In genomic region chr14:77173911-77174617, GRCh38 we compare ENCODE assay signal across 11 cellular contexts. TPM values are rescaled to one million over a fixed set of nuclear protein-coding genes. Genes with fewer than 3 reads are reported as not detected.
DNase-seq lines count a peak whose midpoint lies in the region; ATAC-seq and TF ChIP-seq lines count a peak whose summit lies in the region.
"Not testable (repeated sequence)": the region's sequence is repeated elsewhere in the genome, so short reads cannot be mapped to it uniquely, and the experiment has no call there.
"Had no signal": no experiment of that assay in that cellular context is flagged by ENCODE, and none has a peak within 500 bp of the region (broad histone marks: within the 10 kb centered on the region; RNA-seq: fewer than 3 reads in every experiment).

No MANE protein-coding gene starts in this region.

- ATAC-seq in PC-3 = peak; percentile 38; the same call in 1 of the 2 replicates

- not testable (repeated sequence) for H3K4me2 ChIP-seq in PC-3 (ENCODE audit: low read length)

- H3K79me2 ChIP-seq in PC-3 (ENCODE audit: low read length) = not testable (repeated sequence)

- intact Hi-C loops in PC-3 (cut with micrococcal nuclease) = not testable (repeated sequence)

- peak; percentile 19 for DNase-seq in EH (ENCODE audit: low read depth)
- peak; percentile 37 for DNase-seq in HT1080 (ENCODE audit: low read depth)
- DNase-seq in PC-3 = peak; percentile 67
- DNase-seq in astrocyte of the hippocampus (ENCODE audit: low read depth, low spot score) = peak; percentile 16
- peak; percentile 12 for DNase-seq in choroid plexus epithelial cell (ENCODE audit: low read depth)
- peak; percentile 24 for DNase-seq in fibroblast of mammary gland (ENCODE audit: low read depth)
- DNase-seq in islet precursor cell = peak; percentile 3

- not testable (repeated sequence) for H3K36me3 ChIP-seq in PC-3 (ENCODE audit: low read depth, low read length)

- BruUV-seq in PC-3 (replicated peaks; lab: Mats Ljungman, UMichigan) = not testable (repeated sequence)

- not testable (repeated sequence) for H3K27ac ChIP-seq in PC-3 (ENCODE audit: low read length)

- H3K27me3 ChIP-seq in PC-3 (ENCODE audit: low read length) = not testable (repeated sequence)

- not testable (repeated sequence) for H2AFZ ChIP-seq in PC-3 (ENCODE audit: low read length)

- not testable (repeated sequence) for H4K20me1 ChIP-seq in PC-3 (ENCODE audit: low read length)

- H3K9ac ChIP-seq in PC-3 (ENCODE audit: low read length) = not testable (repeated sequence)

- H3K4me1 ChIP-seq in PC-3 (ENCODE audit: insufficient read depth, low read length) = not testable (repeated sequence)

- H3K4me3 ChIP-seq in PC-3 (ENCODE audit: low read length); choroid plexus epithelial cell (ENCODE audit: low read depth, low read length); fibroblast of mammary gland (ENCODE audit: control insufficient read depth, low read depth, low read length): not testable (repeated sequence)

- not testable (repeated sequence) for H3K9me2 ChIP-seq in PC-3 (replicated peaks; ENCODE audit: low read length)

- POLR2A ChIA-PET in PC-3 (lab: Charles Lee; ENCODE audit: unreplicated experiment) = not testable (repeated sequence)

- CTCF ChIA-PET in PC-3 (lab: Charles Lee) = not testable (repeated sequence)

- TF ChIP-seq CTCF in PC-3 (conservative IDR thresholded peaks at IDR 0.05; ENCODE audit: low read depth, low read length); choroid plexus epithelial cell (conservative IDR thresholded peaks at IDR 0.05; ENCODE audit: low read depth, low read length); fibroblast of mammary gland (conservative IDR thresholded peaks at IDR 0.05; ENCODE audit: control insufficient read depth, insufficient read depth, low read depth, low read length): not testable (repeated sequence)

- not testable (repeated sequence) for H3F3A ChIP-seq in PC-3 (ENCODE audit: low read length, unreplicated experiment)

- H3K9me3 ChIP-seq in PC-3 (ENCODE audit: low read length) = peaks cover 17% of the 10 kb centered on the region

RNA-seq across cellular contexts. Expression of gene TMEM63C, which starts 7.5 kb away (rescaled TPM):
- total RNA-seq in HT1080 (2014; rRNA removed; shearing (Covaris generic)) = not detected in 2 replicates
- polyA plus RNA-seq in HT1080 (2015; cell fraction: cytosol; rRNA removed) = 0.08 TPM in 1 of 2 replicates, not detected in the other
- 0.07 TPM in 1 of 2 replicates, not detected in the other for polyA plus RNA-seq in HT1080 (2015; cell fraction: nucleus; rRNA removed)
- total RNA-seq in PC-3 (2014; rRNA removed) = 4.0 and 5.4 TPM in 2 replicates
- polyA plus RNA-seq: AG04450; CD4-positive, CD25-positive, alpha-beta regulatory T cell had no signal

RNA-seq across cellular contexts. Expression of gene ZDHHC22, which starts 32.5 kb away (rescaled TPM):
- total RNA-seq in HT1080 (2014; rRNA removed; shearing (Covaris generic)) = 0.10 TPM in 1 of 2 replicates, not detected in the other
- 0.02 TPM in 1 of 2 replicates, not detected in the other for polyA plus RNA-seq in HT1080 (2015; cell fraction: cytosol; rRNA removed)
- polyA plus RNA-seq in HT1080 (2015; cell fraction: nucleus; rRNA removed) = not detected in 2 replicates
- total RNA-seq in PC-3 (2014; rRNA removed) = 0.15 and 0.81 TPM in 2 replicates
- total RNA-seq: CD4-positive, CD25-positive, alpha-beta regulatory T cell; GM12878; OCI-LY7 had no signal
- polyA plus RNA-seq: AG04450; CD4-positive, CD25-positive, alpha-beta regulatory T cell had no signal

Comparison
In these comparisons a context has a peak if more than half of its experiments do, and no peak if none do; other contexts are left out.
1. DNase-seq: peak in every context shown above with its lines; median percentile 67 in PC-3; 37 in HT1080; 24 in fibroblast of mammary gland; 19 in EH; 16 in astrocyte of the hippocampus; 12 in choroid plexus epithelial cell; 3 in islet precursor cell.